ENCODE assay signal across 13 cellular contexts in genomic region chr18:7950380-7951143, GRCh38.
DNase-seq lines count a peak whose midpoint lies in the region; ATAC-seq and TF ChIP-seq lines count a peak whose summit lies in the region.
"Had no signal": no experiment of that assay in that cellular context is flagged by ENCODE, and none has a peak within 500 bp of the region (broad histone marks: within the 10 kb centered on the region; RNA-seq: fewer than 3 reads in every experiment).

No MANE protein-coding gene starts in this region.

- ATAC-seq in PC-3 = peak; percentile 76
- no peak for ATAC-seq in aorta (ENCODE audit: low FRiP score)
- ATAC-seq: left lobe of liver had no signal

- CTCF ChIA-PET in PC-3 (lab: Charles Lee) = interaction anchor here (0.6 to 1.1 kb wide), 2 partner anchors 72 to 160 kb away, joined by 3 to 9 read pairs; no protein-coding TSS in a partner anchor

- H3K4me3 Mint-ChIP-seq in endothelial cell (ENCODE audit: unreplicated experiment) = peak overlapping the region; percentile 49

- H3F3A ChIP-seq in PC-3 (ENCODE audit: low read length, unreplicated experiment) = peaks cover 5% of the 10 kb centered on the region

- H3K9ac ChIP-seq in PC-3 (ENCODE audit: low read length) = peak overlapping the region; percentile 57

- WGBS in aorta, 2 donors = 94 to 96% methylated on average over 6 of the region's 6 CpGs

- peak overlapping the region; percentile 28 for H2AFZ ChIP-seq in PC-3 (ENCODE audit: low read length)

- H3K36me3 Mint-ChIP-seq in endothelial cell (ENCODE audit: low read depth, unreplicated experiment) = peaks cover 7% of the 10 kb centered on the region

- peaks cover 22% of the 10 kb centered on the region for H3K4me1 Mint-ChIP-seq in endothelial cell (ENCODE audit: unreplicated experiment)

- BruUV-seq in PC-3 (replicated peaks; lab: Mats Ljungman, UMichigan) = TSS peak; percentile 96

- H3K9me2 ChIP-seq in PC-3 (replicated peaks; ENCODE audit: low read length) = no peaks in the 10 kb centered on the region

- peak; percentile 61 for TF ChIP-seq CTCF in PC-3 (conservative IDR thresholded peaks at IDR 0.05; ENCODE audit: low read depth, low read length)
- no peak for TF ChIP-seq CTCF in endothelial cell (IDR thresholded peaks at IDR 0.05; ENCODE audit: unreplicated experiment)

- H3K27me3 Mint-ChIP-seq in endothelial cell (ENCODE audit: unreplicated experiment) = peaks cover 2% of the 10 kb centered on the region

- no peaks in the 10 kb centered on the region for H3K9me3 Mint-ChIP-seq in endothelial cell (ENCODE audit: unreplicated experiment)

- H4K20me1 ChIP-seq in PC-3 (ENCODE audit: low read length) = no peaks in the 10 kb centered on the region

- H3K27ac ChIP-seq in PC-3 (ENCODE audit: low read length) (peak overlapping the region; percentile 84), aorta (ENCODE audit: low read depth in 1 of 2, low read length in 2 of 2) (no peak overlapping the region)

- intact Hi-C loops in PC-3 (cut with micrococcal nuclease) (loop anchor here (1.0 to 10.0 kb wide), 5 partner anchors 28 to 424 kb away; no protein-coding TSS in a partner anchor), aorta (cut with DNase I) (no loop called here)

- POLR2A ChIA-PET in PC-3 (lab: Charles Lee; ENCODE audit: unreplicated experiment) = interaction anchor here (0.5 kb wide), 1 partner anchor 22 kb away, joined by 21 read pairs; no protein-coding TSS in a partner anchor

- H3K4me3 ChIP-seq in PC-3 (ENCODE audit: low read length) = peak overlapping the region; percentile 34; the same call in 1 of the 2 replicates
- no peak overlapping the region for H3K4me3 ChIP-seq in aorta (ENCODE audit: low read length in 2 of 2)

- no peaks in the 10 kb centered on the region for H3K79me2 ChIP-seq in PC-3 (ENCODE audit: low read length)

- H3K36me3 ChIP-seq in PC-3 (ENCODE audit: low read depth, low read length) (no peaks in the 10 kb centered on the region), aorta (ENCODE audit: control insufficient read depth in 1 of 2, insufficient read depth in 2 of 2, low read length in 1 of 2) (no peaks in the 10 kb centered on the region)

- no peak overlapping the region for H3K27ac Mint-ChIP-seq in endothelial cell (ENCODE audit: unreplicated experiment)

- H3K4me1 ChIP-seq in PC-3 (ENCODE audit: insufficient read depth, low read length) (peaks cover 60% of the 10 kb centered on the region), aorta (ENCODE audit: control insufficient read depth in 1 of 2, insufficient read depth in 2 of 2, low read length in 2 of 2) (no peaks in the 10 kb centered on the region)

- H3K27me3 ChIP-seq in PC-3 (ENCODE audit: low read length) (no peaks in the 10 kb centered on the region), aorta (ENCODE audit: control insufficient read depth in 1 of 2, insufficient read depth in 2 of 2, low read length in 1 of 2) (no peaks in the 10 kb centered on the region)

- H3K9me3 ChIP-seq in PC-3 (ENCODE audit: low read length) = no peaks in the 10 kb centered on the region
- H3K9me3 ChIP-seq in aorta (ENCODE audit: control insufficient read depth, low read length) = no peaks in the 10 kb centered on the region

- DNase-seq in activated CD4-positive, alpha-beta T cell treated with anti-CD3 and anti-CD28 coated beads for 48 hours = peak; percentile 16
- DNase-seq in activated CD4-positive, alpha-beta T cell treated with anti-CD3 and anti-CD28 coated beads, Interleukin-2, amount 50 U/mL, for 1 hour = no peak
- peak; percentile 95 for DNase-seq in PC-3
- DNase-seq in endothelial cell (ENCODE audit: low spot score) = no peak
- DNase-seq in renal cortical epithelial cell (ENCODE audit: low read depth) = peak; percentile 85
- no peak for DNase-seq in aorta
- no peak for DNase-seq in COR-L47 (lab: John Stamatoyannopoulos, UW)
- DNase-seq in ureter (ENCODE audit: low spot score) = no peak
- DNase-seq: activated CD8-positive, alpha-beta memory T cell treated with anti-CD3 and anti-CD28 coated beads, Interleukin-2, amount 50 U/mL, for 48 hours; effector CD8-positive, alpha-beta T cell; NCI-H1694; SHP77 had no signal

- H3K4me2 ChIP-seq in PC-3 (ENCODE audit: low read length) = peak overlapping the region; percentile 58

Comparison
In these comparisons a context has a peak if more than half of its experiments do, and no peak if none do; other contexts are left out.
1. DNase-seq: peak in activated CD4-positive, alpha-beta T cell treated with anti-CD3 and anti-CD28 coated beads for 48 hours (single experiment), PC-3 (single experiment) and renal cortical epithelial cell (single experiment); none in activated CD4-positive, alpha-beta T cell treated with anti-CD3 and anti-CD28 coated beads, Interleukin-2, amount 50 U/mL, for 1 hour (single experiment), endothelial cell (single experiment), aorta (0 of 2), COR-L47 (single experiment) and ureter (single experiment).